In the genomic region with DNA sequence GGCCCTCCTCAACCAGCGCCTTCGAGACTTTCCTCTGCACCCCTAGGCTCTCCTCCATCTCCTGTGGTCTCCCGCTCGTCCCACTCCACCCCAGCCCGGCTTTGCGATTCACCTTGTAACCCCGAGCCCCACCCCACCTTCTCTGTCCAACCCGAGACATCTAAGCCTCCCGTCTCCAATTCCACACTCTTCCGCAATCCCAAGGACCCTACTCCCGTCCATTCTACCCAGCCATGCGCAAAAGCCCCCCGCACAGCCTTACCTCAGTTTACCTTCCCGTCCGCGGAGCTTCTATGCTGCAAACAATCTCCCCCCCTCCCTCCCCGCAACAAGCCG, we compare ENCODE assay signal across 1 cellular context.
TF ChIP-seq lines count a peak whose summit lies in the region.

No MANE protein-coding gene starts in this region.

TF ChIP-seq in K562, 482 proteins besides CTCF, POLR2A, EP300 and RAD21 (continued from another document):
- TF ChIP-seq, protein P1, sequence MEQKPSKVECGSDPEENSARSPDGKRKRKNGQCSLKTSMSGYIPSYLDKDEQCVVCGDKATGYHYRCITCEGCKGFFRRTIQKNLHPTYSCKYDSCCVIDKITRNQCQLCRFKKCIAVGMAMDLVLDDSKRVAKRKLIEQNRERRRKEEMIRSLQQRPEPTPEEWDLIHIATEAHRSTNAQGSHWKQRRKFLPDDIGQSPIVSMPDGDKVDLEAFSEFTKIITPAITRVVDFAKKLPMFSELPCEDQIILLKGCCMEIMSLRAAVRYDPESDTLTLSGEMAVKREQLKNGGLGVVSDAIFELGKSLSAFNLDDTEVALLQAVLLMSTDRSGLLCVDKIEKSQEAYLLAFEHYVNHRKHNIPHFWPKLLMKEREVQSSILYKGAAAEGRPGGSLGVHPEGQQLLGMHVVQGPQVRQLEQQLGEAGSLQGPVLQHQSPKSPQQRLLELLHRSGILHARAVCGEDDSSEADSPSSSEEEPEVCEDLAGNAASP (IDR thresholded peaks at IDR 0.05) = no peak
- TF ChIP-seq, protein P2, sequence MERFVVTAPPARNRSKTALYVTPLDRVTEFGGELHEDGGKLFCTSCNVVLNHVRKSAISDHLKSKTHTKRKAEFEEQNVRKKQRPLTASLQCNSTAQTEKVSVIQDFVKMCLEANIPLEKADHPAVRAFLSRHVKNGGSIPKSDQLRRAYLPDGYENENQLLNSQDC (CRISPR knock-in tag; IDR thresholded peaks at IDR 0.05) = no peak
- peak; percentile 82 to 88; a peak in 3 of 4 replicates for TF ChIP-seq FOXK2 (conservative IDR thresholded peaks at IDR 0.05 in 1 of 2, IDR thresholded peaks at IDR 0.05 in 1 of 2; ENCODE audit: low read depth in 2 of 2)
- no peak for TF ChIP-seq JUNB (CRISPR knock-in tag; conservative IDR thresholded peaks at IDR 0.05)
- no peak for TF ChIP-seq MCM5 (IDR thresholded peaks at IDR 0.05; ENCODE audit: low read depth)
- no peak for TF ChIP-seq NFATC3 (IDR thresholded peaks at IDR 0.05)
- no peak for TF ChIP-seq IRF2 (CRISPR knock-in tag; IDR thresholded peaks at IDR 0.05)
- TF ChIP-seq ZNF584 (CRISPR knock-in tag; IDR thresholded peaks at IDR 0.05; ENCODE audit: low read depth) = no peak
- no peak for TF ChIP-seq ZFPM2 (CRISPR knock-in tag; IDR thresholded peaks at IDR 0.05)
- no peak for TF ChIP-seq C11orf30 (IDR thresholded peaks at IDR 0.05; ENCODE audit: low read depth)
- no peak for TF ChIP-seq NCOR1 (IDR thresholded peaks at IDR 0.05)
- TF ChIP-seq, protein P3, sequence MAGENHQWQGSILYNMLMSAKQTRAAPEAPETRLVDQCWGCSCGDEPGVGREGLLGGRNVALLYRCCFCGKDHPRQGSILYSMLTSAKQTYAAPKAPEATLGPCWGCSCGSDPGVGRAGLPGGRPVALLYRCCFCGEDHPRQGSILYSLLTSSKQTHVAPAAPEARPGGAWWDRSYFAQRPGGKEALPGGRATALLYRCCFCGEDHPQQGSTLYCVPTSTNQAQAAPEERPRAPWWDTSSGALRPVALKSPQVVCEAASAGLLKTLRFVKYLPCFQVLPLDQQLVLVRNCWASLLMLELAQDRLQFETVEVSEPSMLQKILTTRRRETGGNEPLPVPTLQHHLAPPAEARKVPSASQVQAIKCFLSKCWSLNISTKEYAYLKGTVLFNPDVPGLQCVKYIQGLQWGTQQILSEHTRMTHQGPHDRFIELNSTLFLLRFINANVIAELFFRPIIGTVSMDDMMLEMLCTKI (IDR thresholded peaks at IDR 0.05; ENCODE audit: partially characterized antibody) = no peak
- no peak for TF ChIP-seq PHB2 (IDR thresholded peaks at IDR 0.05; ENCODE audit: low read depth)
- TF ChIP-seq, protein P4, sequence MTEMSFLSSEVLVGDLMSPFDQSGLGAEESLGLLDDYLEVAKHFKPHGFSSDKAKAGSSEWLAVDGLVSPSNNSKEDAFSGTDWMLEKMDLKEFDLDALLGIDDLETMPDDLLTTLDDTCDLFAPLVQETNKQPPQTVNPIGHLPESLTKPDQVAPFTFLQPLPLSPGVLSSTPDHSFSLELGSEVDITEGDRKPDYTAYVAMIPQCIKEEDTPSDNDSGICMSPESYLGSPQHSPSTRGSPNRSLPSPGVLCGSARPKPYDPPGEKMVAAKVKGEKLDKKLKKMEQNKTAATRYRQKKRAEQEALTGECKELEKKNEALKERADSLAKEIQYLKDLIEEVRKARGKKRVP (CRISPR knock-in tag; IDR thresholded peaks at IDR 0.05) = no peak
- TF ChIP-seq, protein P5, sequence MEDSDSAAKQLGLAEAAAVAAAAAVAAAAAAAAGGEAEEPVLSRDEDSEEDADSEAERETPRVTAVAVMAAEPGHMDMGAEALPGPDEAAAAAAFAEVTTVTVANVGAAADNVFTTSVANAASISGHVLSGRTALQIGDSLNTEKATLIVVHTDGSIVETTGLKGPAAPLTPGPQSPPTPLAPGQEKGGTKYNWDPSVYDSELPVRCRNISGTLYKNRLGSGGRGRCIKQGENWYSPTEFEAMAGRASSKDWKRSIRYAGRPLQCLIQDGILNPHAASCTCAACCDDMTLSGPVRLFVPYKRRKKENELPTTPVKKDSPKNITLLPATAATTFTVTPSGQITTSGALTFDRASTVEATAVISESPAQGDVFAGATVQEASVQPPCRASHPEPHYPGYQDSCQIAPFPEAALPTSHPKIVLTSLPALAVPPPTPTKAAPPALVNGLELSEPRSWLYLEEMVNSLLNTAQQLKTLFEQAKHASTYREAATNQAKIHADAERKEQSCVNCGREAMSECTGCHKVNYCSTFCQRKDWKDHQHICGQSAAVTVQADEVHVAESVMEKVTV (CRISPR knock-in tag; IDR thresholded peaks at IDR 0.05) = no peak
- TF ChIP-seq ZNF239 (CRISPR knock-in tag; IDR thresholded peaks at IDR 0.05) = no peak
- TF ChIP-seq TEAD4 (IDR thresholded peaks at IDR 0.05; ENCODE audit: low read length) = no peak
- no peak for TF ChIP-seq TEAD4 (CRISPR knock-in tag; IDR thresholded peaks at IDR 0.05; ENCODE audit: borderline replicate concordance)
- TF ChIP-seq ZNF699 (CRISPR knock-in tag; IDR thresholded peaks at IDR 0.05; ENCODE audit: insufficient replicate concordance) = no peak
- TF ChIP-seq THRAP3 (IDR thresholded peaks at IDR 0.05; ENCODE audit: borderline replicate concordance) = peak; percentile 57; the same call in 1 of the 2 replicates
- TF ChIP-seq SIN3B (IDR thresholded peaks at IDR 0.05; ENCODE audit: low read depth) = no peak; the same call in 1 of the 2 replicates
- no peak for TF ChIP-seq GABPA (tag; conservative IDR thresholded peaks at IDR 0.05; ENCODE audit: low read depth)
- TF ChIP-seq SRF (CRISPR knock-in tag; IDR thresholded peaks at IDR 0.05) = no peak
- TF ChIP-seq SMARCC2 (IDR thresholded peaks at IDR 0.05; ENCODE audit: low read depth) = no peak
- TF ChIP-seq HDGF (IDR thresholded peaks at IDR 0.05) = peak; percentile 94
- TF ChIP-seq CC2D1A (IDR thresholded peaks at IDR 0.05) = 0 out of 2 replicates have a peak, but pooled peaks have one; percentile 22
- peak; percentile 83; the same call in 1 of the 2 replicates for TF ChIP-seq OTX1 (CRISPR knock-in tag; IDR thresholded peaks at IDR 0.05)
- TF ChIP-seq KHSRP (IDR thresholded peaks at IDR 0.05) = no peak
- TF ChIP-seq, protein P6, sequence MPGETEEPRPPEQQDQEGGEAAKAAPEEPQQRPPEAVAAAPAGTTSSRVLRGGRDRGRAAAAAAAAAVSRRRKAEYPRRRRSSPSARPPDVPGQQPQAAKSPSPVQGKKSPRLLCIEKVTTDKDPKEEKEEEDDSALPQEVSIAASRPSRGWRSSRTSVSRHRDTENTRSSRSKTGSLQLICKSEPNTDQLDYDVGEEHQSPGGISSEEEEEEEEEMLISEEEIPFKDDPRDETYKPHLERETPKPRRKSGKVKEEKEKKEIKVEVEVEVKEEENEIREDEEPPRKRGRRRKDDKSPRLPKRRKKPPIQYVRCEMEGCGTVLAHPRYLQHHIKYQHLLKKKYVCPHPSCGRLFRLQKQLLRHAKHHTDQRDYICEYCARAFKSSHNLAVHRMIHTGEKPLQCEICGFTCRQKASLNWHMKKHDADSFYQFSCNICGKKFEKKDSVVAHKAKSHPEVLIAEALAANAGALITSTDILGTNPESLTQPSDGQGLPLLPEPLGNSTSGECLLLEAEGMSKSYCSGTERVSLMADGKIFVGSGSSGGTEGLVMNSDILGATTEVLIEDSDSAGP (CRISPR knock-in tag; IDR thresholded peaks at IDR 0.05) = no peak
- TF ChIP-seq, protein P7, sequence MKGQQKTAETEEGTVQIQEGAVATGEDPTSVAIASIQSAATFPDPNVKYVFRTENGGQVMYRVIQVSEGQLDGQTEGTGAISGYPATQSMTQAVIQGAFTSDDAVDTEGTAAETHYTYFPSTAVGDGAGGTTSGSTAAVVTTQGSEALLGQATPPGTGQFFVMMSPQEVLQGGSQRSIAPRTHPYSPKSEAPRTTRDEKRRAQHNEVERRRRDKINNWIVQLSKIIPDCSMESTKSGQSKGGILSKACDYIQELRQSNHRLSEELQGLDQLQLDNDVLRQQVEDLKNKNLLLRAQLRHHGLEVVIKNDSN (CRISPR knock-in tag; IDR thresholded peaks at IDR 0.05) = no peak
- TF ChIP-seq JUN (IDR thresholded peaks at IDR 0.05; ENCODE audit: borderline replicate concordance, low read depth, low read length) = no peak
- no peak for TF ChIP-seq JUN (CRISPR knock-in tag; IDR thresholded peaks at IDR 0.05; ENCODE audit: borderline replicate concordance)
- TF ChIP-seq PHF21A (IDR thresholded peaks at IDR 0.05; ENCODE audit: borderline replicate concordance, low read depth) = no peak
- no peak for TF ChIP-seq ZNF197 (CRISPR knock-in tag; IDR thresholded peaks at IDR 0.05; ENCODE audit: low read depth)
- TF ChIP-seq, protein P8, sequence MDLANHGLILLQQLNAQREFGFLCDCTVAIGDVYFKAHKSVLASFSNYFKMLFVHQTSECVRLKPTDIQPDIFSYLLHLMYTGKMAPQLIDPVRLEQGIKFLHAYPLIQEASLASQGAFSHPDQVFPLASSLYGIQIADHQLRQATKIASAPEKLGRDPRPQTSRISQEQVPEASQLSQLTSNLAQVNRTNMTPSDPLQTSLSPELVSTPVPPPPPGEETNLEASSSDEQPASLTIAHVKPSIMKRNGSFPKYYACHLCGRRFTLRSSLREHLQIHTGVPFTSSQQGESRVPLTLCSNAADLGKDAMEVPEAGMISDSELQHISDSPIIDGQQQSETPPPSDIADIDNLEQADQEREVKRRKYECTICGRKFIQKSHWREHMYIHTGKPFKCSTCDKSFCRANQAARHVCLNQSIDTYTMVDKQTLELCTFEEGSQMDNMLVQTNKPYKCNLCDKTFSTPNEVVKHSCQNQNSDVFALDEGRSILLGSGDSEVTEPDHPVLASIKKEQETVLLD (IDR thresholded peaks at IDR 0.05) = 0 out of 2 replicates have a peak, but pooled peaks have one; percentile 44
- no peak for TF ChIP-seq E2F3 (CRISPR knock-in tag; IDR thresholded peaks at IDR 0.05)
- TF ChIP-seq NR2C1 (IDR thresholded peaks at IDR 0.05) = no peak
- TF ChIP-seq NR2C1 (tag; IDR thresholded peaks at IDR 0.05) = no peak
- TF ChIP-seq ZFX (CRISPR knock-in tag; IDR thresholded peaks at IDR 0.05) = no peak
- peak in 1 of 2 experiments; percentile 8; a peak in 1 of 4 replicates for TF ChIP-seq TRIM24 (IDR thresholded peaks at IDR 0.05)
- TF ChIP-seq HDAC8 (tag; IDR thresholded peaks at IDR 0.05) = no peak
- TF ChIP-seq, protein P9, sequence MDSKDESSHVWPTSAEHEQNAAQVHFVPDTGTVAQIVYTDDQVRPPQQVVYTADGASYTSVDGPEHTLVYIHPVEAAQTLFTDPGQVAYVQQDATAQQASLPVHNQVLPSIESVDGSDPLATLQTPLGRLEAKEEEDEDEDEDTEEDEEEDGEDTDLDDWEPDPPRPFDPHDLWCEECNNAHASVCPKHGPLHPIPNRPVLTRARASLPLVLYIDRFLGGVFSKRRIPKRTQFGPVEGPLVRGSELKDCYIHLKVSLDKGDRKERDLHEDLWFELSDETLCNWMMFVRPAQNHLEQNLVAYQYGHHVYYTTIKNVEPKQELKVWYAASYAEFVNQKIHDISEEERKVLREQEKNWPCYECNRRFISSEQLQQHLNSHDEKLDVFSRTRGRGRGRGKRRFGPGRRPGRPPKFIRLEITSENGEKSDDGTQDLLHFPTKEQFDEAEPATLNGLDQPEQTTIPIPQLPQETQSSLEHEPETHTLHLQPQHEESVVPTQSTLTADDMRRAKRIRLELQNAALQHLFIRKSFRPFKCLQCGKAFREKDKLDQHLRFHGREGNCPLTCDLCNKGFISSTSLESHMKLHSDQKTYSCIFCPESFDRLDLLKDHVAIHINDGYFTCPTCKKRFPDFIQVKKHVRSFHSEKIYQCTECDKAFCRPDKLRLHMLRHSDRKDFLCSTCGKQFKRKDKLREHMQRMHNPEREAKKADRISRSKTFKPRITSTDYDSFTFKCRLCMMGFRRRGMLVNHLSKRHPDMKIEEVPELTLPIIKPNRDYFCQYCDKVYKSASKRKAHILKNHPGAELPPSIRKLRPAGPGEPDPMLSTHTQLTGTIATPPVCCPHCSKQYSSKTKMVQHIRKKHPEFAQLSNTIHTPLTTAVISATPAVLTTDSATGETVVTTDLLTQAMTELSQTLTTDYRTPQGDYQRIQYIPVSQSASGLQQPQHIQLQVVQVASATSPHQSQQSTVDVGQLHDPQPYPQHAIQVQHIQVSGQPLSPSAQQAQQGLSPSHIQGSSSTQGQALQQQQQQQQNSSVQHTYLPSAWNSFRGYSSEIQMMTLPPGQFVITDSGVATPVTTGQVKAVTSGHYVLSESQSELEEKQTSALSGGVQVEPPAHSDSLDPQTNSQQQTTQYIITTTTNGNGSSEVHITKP (IDR thresholded peaks at IDR 0.05; ENCODE audit: partially characterized antibody) = peak; percentile 43
- no peak for TF ChIP-seq EHMT2 (IDR thresholded peaks at IDR 0.05)
- 0 out of 2 replicates have a peak, but pooled peaks have one; percentile 54 for TF ChIP-seq ZEB2 (IDR thresholded peaks at IDR 0.05)
- TF ChIP-seq STAT5B (CRISPR knock-in tag; IDR thresholded peaks at IDR 0.05) = no peak
- TF ChIP-seq HLTF (IDR thresholded peaks at IDR 0.05) = 0 out of 2 replicates have a peak, but pooled peaks have one; percentile 57
- TF ChIP-seq, protein P10, sequence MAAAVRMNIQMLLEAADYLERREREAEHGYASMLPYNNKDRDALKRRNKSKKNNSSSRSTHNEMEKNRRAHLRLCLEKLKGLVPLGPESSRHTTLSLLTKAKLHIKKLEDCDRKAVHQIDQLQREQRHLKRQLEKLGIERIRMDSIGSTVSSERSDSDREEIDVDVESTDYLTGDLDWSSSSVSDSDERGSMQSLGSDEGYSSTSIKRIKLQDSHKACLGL (CRISPR knock-in tag; IDR thresholded peaks at IDR 0.05; ENCODE audit: borderline replicate concordance, poor library complexity, severe bottlenecking) = no peak
- TF ChIP-seq HNRNPH1 (optimal IDR thresholded peaks at IDR 0.05; ENCODE audit: low read depth, low read length) = no peak
